In the genomic region with DNA sequence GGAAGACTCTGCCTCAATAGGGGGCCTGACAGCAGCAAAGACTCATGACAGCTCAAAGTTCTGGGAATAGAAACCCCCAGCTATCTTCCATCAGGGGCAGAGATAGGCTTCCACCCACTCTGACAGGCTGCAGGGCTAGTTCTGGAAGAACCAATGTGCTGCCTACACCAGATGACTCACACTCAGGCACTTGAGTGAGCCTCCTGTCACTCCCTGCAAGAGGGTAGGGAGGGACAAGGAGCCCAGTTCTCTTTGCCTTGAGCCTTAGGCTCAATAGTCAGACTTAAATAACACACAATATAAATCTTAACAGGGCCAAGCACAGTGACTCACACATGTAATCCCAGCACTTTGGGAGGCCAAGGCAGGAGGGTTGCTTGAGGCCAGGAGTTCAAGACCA, we compare ENCODE assay signal across 31 cellular contexts.
DNase-seq lines count a peak whose midpoint lies in the region; ATAC-seq and TF ChIP-seq lines count a peak whose summit lies in the region.
"Had no signal": no experiment of that assay in that cellular context is flagged by ENCODE, and none has a peak within 500 bp of the region (broad histone marks: within the 10 kb centered on the region; RNA-seq: fewer than 3 reads in every experiment).

No MANE protein-coding gene starts in this region.

- H3K4me3 Mint-ChIP-seq in stimulated activated effector memory CD8-positive, alpha-beta T cell treated with anti-CD3 and anti-CD28 coated beads, Interleukin-12 subunit alpha, Interleukin-12 subunit beta, amount 100 ng/mL, for 72 hours: no peak overlapping the region
- H3K4me3 Mint-ChIP-seq in CD4-positive, alpha-beta T cell: no peak overlapping the region
- H3K4me3 Mint-ChIP-seq: activated naive CD4-positive, alpha-beta T cell treated with anti-CD3 and anti-CD28 coated beads for 36 hours; B cell; CD8-positive, alpha-beta memory T cell; memory B cell had no signal

- no peak for TF ChIP-seq CTCF in CD4-positive, alpha-beta T cell (IDR thresholded peaks at IDR 0.05)

- no peaks in the 10 kb centered on the region for H3K9me3 Mint-ChIP-seq in stimulated activated effector memory CD8-positive, alpha-beta T cell treated with anti-CD3 and anti-CD28 coated beads, Interleukin-12 subunit alpha, Interleukin-12 subunit beta, amount 100 ng/mL, for 72 hours
- H3K9me3 Mint-ChIP-seq in CD4-positive, alpha-beta T cell: no peaks in the 10 kb centered on the region
- H3K9me3 Mint-ChIP-seq: activated naive CD4-positive, alpha-beta T cell treated with anti-CD3 and anti-CD28 coated beads for 36 hours; CD8-positive, alpha-beta memory T cell; memory B cell had no signal

- peak; percentile 27 for ATAC-seq in stimulated activated effector memory CD8-positive, alpha-beta T cell treated with anti-CD3 and anti-CD28 coated beads, Interleukin-12 subunit alpha, Interleukin-12 subunit beta, amount 100 ng/mL, for 72 hours
- ATAC-seq in HG02798 (IDR thresholded peaks at IDR 0.05; ENCODE audit: poor library complexity, unreplicated experiment): no peak
- ATAC-seq in CD4-positive, alpha-beta T cell (ENCODE audit: poor library complexity): no peak
- ATAC-seq: PC-3 had no signal

- H3K27me3 Mint-ChIP-seq in CD4-positive, alpha-beta T cell: no peaks in the 10 kb centered on the region
- H3K27me3 Mint-ChIP-seq: B cell had no signal

- H3K27me3 ChIP-seq in CD4-positive, alpha-beta T cell (ENCODE audit: control insufficient read depth, insufficient read depth, low read length): no peaks in the 10 kb centered on the region
- H3K27me3 ChIP-seq: cardiac muscle cell, hepatocyte, sigmoid colon, tibial nerve had no signal

- no peaks in the 10 kb centered on the region for H3K4me1 Mint-ChIP-seq in stimulated activated effector memory CD8-positive, alpha-beta T cell treated with anti-CD3 and anti-CD28 coated beads, Interleukin-12 subunit alpha, Interleukin-12 subunit beta, amount 100 ng/mL, for 72 hours
- no peaks in the 10 kb centered on the region for H3K4me1 Mint-ChIP-seq in CD4-positive, alpha-beta T cell (ENCODE audit: low read depth)
- H3K4me1 Mint-ChIP-seq: B cell; CD8-positive, alpha-beta memory T cell; memory B cell had no signal

- no peak overlapping the region for H3K27ac Mint-ChIP-seq in stimulated activated effector memory CD8-positive, alpha-beta T cell treated with anti-CD3 and anti-CD28 coated beads, Interleukin-12 subunit alpha, Interleukin-12 subunit beta, amount 100 ng/mL, for 72 hours
- H3K27ac Mint-ChIP-seq in CD4-positive, alpha-beta T cell: no peak overlapping the region
- H3K27ac Mint-ChIP-seq: activated naive CD4-positive, alpha-beta T cell treated with anti-CD3 and anti-CD28 coated beads for 36 hours; B cell; CD8-positive, alpha-beta memory T cell; memory B cell had no signal

- H3K9me3 ChIP-seq in CD4-positive, alpha-beta T cell (ENCODE audit: control insufficient read depth, low read length): no peaks in the 10 kb centered on the region
- H3K9me3 ChIP-seq: prostate gland, sigmoid colon, tibial nerve had no signal

- CTCF ChIA-PET in CD4-positive, alpha-beta T cell (lab: Charles Lee): interaction anchor here (0.5 kb wide), 1 partner anchor 23 kb away, joined by 3 read pairs; no protein-coding TSS in a partner anchor

- no peaks in the 10 kb centered on the region for H3K36me3 Mint-ChIP-seq in stimulated activated effector memory CD8-positive, alpha-beta T cell treated with anti-CD3 and anti-CD28 coated beads, Interleukin-12 subunit alpha, Interleukin-12 subunit beta, amount 100 ng/mL, for 72 hours
- H3K36me3 Mint-ChIP-seq in CD4-positive, alpha-beta T cell (ENCODE audit: low read depth): no peaks in the 10 kb centered on the region
- H3K36me3 Mint-ChIP-seq: CD8-positive, alpha-beta memory T cell had no signal

- POLR2A ChIA-PET in CD4-positive, alpha-beta T cell (lab: Charles Lee): no interaction called here

- no peak overlapping the region for H3K27ac ChIP-seq in epithelial cell of prostate
- no peak overlapping the region for H3K27ac ChIP-seq in CD4-positive, alpha-beta T cell (ENCODE audit: low read depth, low read length)
- H3K27ac ChIP-seq: 22Rv1, cardiac muscle cell, coronary artery, hepatocyte, prostate gland, sigmoid colon, tibial nerve, WERI-Rb-1 had no signal

- DNase-seq in DMS53 (lab: John Stamatoyannopoulos, UW) (peak; percentile 53), DMS53 treated with DMSO at 0.1 percent for 48 hours (lab: John Stamatoyannopoulos, UW; ENCODE audit: unreplicated experiment) (no peak), M059J (ENCODE audit: low read depth) (peak; percentile 71), epithelial cell of prostate (ENCODE audit: low read depth, low spot score) (peak; percentile 0)
- no peak for DNase-seq in stimulated activated effector memory CD8-positive, alpha-beta T cell treated with anti-CD3 and anti-CD28 coated beads, Interleukin-12 subunit alpha, Interleukin-12 subunit beta, amount 100 ng/mL, for 72 hours (ENCODE audit: low spot score in 2 of 2)
- DNase-seq in activated naive CD4-positive, alpha-beta T cell treated with Interleukin-2 at 50 U/mL for 16 hours: no peak
- DNase-seq in CD4-positive, alpha-beta T cell: no peak
- DNase-seq: activated CD4-positive, alpha-beta T cell treated with anti-CD3 and anti-CD28 coated beads, Interleukin-2, amount 50 U/mL, for 4 hours; activated naive CD4-positive, alpha-beta T cell treated with anti-CD3 and anti-CD28 coated beads for 36 hours; CD8-positive, alpha-beta memory T cell; effector memory CD4-positive, alpha-beta T cell; NCI-H1092 treated with DMSO at 0.1 percent for 48 hours; NCI-H1930; NCI-H524 treated with DMSO at 0.1 percent for 48 hours; PC-3; Right ventricle myocardium superior; sigmoid colon; stimulated activated CD4-positive, alpha-beta T cell treated with anti-CD3 and anti-CD28 coated beads, Interleukin-15, amount 100 ng/mL, for 24 hours; stimulated activated naive CD4-positive, alpha-beta T cell; SW 1271; T-helper 9 cell; WERI-Rb-1 had no signal

- intact Hi-C loops in CD4-positive, alpha-beta T cell (cut with DNase I, micrococcal nuclease): no loop called here

Comparison
In these comparisons a context has a peak if more than half of its experiments do, and no peak if none do; other contexts are left out.
1. DNase-seq: peak in DMS53 (single experiment), M059J (single experiment) and epithelial cell of prostate (single experiment); none in DMS53 treated with DMSO at 0.1 percent for 48 hours (single experiment), stimulated activated effector memory CD8-positive, alpha-beta T cell treated with anti-CD3 and anti-CD28 coated beads, Interleukin-12 subunit alpha, Interleukin-12 subunit beta, amount 100 ng/mL, for 72 hours (0 of 2), activated naive CD4-positive, alpha-beta T cell treated with Interleukin-2 at 50 U/mL for 16 hours (single experiment) and CD4-positive, alpha-beta T cell (0 of 10).